In the genomic region with DNA sequence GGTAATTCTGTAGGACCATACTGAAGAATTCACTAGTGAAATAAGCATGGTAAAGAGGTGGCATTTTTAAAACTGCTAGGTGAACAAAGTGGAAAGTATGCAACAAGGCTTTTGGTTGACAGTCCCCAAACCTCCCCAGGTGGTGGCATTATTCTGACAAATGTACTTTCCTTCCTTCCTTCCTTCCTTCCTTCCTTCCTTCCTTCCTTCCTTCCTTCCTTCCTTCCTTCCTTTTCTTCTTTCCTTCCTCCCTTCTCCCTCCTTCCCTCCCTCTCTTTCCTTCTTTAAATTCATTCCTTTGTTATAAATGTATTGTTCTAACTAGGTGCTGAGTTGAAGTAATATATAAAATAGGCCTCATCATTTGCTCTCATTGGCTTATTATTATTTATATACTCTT, we compare ENCODE assay signal across 3 cellular contexts.
"Had no signal": no experiment of that assay in that cellular context is flagged by ENCODE, and none has a peak within 500 bp of the region (broad histone marks: within the 10 kb centered on the region; RNA-seq: fewer than 3 reads in every experiment).

No MANE protein-coding gene starts in this region.

- ATAC-seq: GM12878 had no signal

- H3K4me3 ChIP-seq: GM12878 had no signal

- DNase-seq: GDM1, GF-D8 had no signal
